8 cellular contexts compared by ENCODE assay signal in the genomic region with DNA sequence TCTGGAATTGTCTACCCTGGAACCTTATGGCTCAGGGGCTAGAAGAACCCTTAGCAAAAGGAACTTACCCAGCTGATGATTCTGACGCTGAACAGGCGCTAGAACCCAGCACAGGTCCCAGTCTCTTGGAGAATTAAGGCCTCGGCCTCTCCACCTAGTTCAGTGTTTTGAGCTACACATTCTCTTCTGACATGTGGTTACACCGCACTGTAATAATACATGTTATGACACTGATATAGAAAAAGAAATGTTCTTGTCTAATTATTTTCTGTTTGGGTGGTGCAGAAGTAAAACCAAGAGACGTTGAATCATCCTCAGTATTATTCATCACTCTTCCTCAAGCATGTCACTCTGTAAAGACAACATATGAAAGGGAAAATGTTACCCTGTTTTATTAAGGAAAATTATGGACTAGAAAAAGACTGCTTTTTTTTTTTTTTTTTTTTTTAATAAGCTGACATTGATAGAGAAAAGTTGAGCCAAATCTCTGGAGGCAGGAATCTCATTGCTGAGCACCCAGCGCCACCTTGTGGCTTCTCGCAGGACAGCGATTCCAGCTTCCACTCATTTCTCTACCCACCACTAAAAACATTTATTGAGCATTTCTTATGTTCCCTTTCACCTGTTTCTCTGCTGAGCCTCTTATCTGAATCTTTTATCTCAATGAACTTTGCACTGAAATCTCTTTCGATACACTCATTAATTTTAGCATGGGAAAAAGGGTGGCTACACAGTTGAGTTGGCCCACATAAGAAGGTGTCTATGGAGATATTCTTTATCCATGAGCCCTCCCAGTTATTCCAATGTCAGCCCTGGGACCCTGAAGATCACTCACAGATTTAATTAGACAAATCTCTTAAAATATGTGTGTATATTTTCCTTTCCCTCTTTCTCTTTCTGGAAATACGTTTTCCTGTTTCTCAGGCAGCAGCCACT. TPM values are rescaled to one million over a fixed set of nuclear protein-coding genes. Genes with fewer than 3 reads are reported as not detected.
DNase-seq lines count a peak whose midpoint lies in the region; ATAC-seq lines count a peak whose summit lies in the region.

No MANE protein-coding gene starts in this region.

- H3K27ac Mint-ChIP-seq in activated naive CD8-positive, alpha-beta T cell treated with anti-CD3 and anti-CD28 coated beads for 36 hours: no peak overlapping the region

- intact Hi-C loops in left ventricle myocardium superior (cut with micrococcal nuclease): loop anchor here (2.0 to 10.0 kb wide), 3 partner anchors 117 to 409 kb away; no protein-coding TSS in a partner anchor
- intact Hi-C loops in sciatic nerve (cut with DNase I): no loop called here

- H3K4me3 Mint-ChIP-seq in activated naive CD8-positive, alpha-beta T cell treated with anti-CD3 and anti-CD28 coated beads for 36 hours: no peak overlapping the region

- DNase-seq in COLO668 (lab: John Stamatoyannopoulos, UW; ENCODE audit: unreplicated experiment) (peak; percentile 42), OCI-M2 (lab: John Stamatoyannopoulos, UW; ENCODE audit: unreplicated experiment) (peak; percentile 38), left ventricle myocardium superior (peak; percentile 82), sciatic nerve (ENCODE audit: low spot score) (peak; percentile 81), NCI-H524 treated with DMSO at 0.1 percent for 48 hours (lab: John Stamatoyannopoulos, UW) (no peak)
- peak; percentile 43 for DNase-seq in activated naive CD8-positive, alpha-beta T cell treated with anti-CD3 and anti-CD28 coated beads for 36 hours

- peak; percentile 55 for ATAC-seq in GM19043 (IDR thresholded peaks at IDR 0.05; ENCODE audit: low read depth, unreplicated experiment)
- ATAC-seq in HG03520 (IDR thresholded peaks at IDR 0.05; ENCODE audit: unreplicated experiment): peak; percentile 56
- peak; percentile 75 for ATAC-seq in left ventricle myocardium superior
- peak; percentile 83 for ATAC-seq in sciatic nerve

- H3K36me3 Mint-ChIP-seq in activated naive CD8-positive, alpha-beta T cell treated with anti-CD3 and anti-CD28 coated beads for 36 hours: no peaks in the 10 kb centered on the region

- no peaks in the 10 kb centered on the region for H3K4me1 Mint-ChIP-seq in activated naive CD8-positive, alpha-beta T cell treated with anti-CD3 and anti-CD28 coated beads for 36 hours

- H3K27me3 Mint-ChIP-seq in activated naive CD8-positive, alpha-beta T cell treated with anti-CD3 and anti-CD28 coated beads for 36 hours: peaks cover 18% of the 10 kb centered on the region

- H3K9me3 Mint-ChIP-seq in activated naive CD8-positive, alpha-beta T cell treated with anti-CD3 and anti-CD28 coated beads for 36 hours: no peaks in the 10 kb centered on the region

RNA-seq across cellular contexts. Expression of gene APLNR, which starts 12.6 kb away (rescaled TPM):
- not detected for total RNA-seq in activated naive CD8-positive, alpha-beta T cell treated with anti-CD3 and anti-CD28 coated beads for 36 hours
- 21.0 TPM for total RNA-seq in left ventricle myocardium superior
- total RNA-seq in sciatic nerve: 12.7 TPM

Comparison
In these comparisons a context has a peak if more than half of its experiments do, and no peak if none do; other contexts are left out.
1. RNA of gene APLNR, which starts 12.6 kb away (total RNA-seq): 21.0 TPM in left ventricle myocardium superior (single experiment) and 12.7 TPM in sciatic nerve (single experiment); not detected in activated naive CD8-positive, alpha-beta T cell treated with anti-CD3 and anti-CD28 coated beads for 36 hours; every median in the first group is over 10 times any median in the second.
2. Peak in every context shown above with its lines, with median percentiles within 50 percentile points of each other: ATAC-seq.